In the genomic region with DNA sequence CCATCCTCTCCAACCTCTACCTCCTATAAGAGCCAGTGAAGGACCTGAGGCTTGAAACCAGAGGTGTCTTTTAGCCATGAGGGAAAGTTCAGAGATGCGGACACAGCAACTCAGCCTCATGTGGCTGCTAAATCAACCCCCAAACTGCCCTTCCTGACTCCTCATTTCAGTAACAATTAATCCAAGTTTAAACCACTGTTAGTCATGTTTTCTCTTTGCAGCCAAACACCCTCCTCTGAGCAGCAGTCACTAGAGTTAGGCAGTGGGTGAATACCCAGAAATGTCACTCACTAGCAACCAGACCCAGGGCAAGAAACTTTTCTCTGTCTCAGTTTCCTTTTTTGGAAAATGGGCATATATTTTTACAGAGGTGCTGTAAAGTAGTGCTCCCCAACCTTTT, we compare ENCODE assay signal across 17 cellular contexts.
DNase-seq lines count a peak whose midpoint lies in the region; ATAC-seq and TF ChIP-seq lines count a peak whose summit lies in the region.
"Had no signal": no experiment of that assay in that cellular context is flagged by ENCODE, and none has a peak within 500 bp of the region (broad histone marks: within the 10 kb centered on the region; RNA-seq: fewer than 3 reads in every experiment).

No MANE protein-coding gene starts in this region.

- H3K36me3 Mint-ChIP-seq in activated T-helper 1 cell treated with anti-CD3 and anti-CD28 coated beads, Interleukin-12 subunit alpha, Interleukin-12 subunit beta, Interleukin-2, Interleukin-4 antibody, amounts not matched to agents 30 ng/mL and 10 ng/mL and 1 ng/mL, durations not matched to agents 14 hours and 24 hours and 36 hours (ENCODE audit: low read depth), result no peaks in the 10 kb centered on the region
- H3K36me3 Mint-ChIP-seq: immature natural killer cell, naive B cell had no signal

- no peaks in the 10 kb centered on the region for H3K36me3 ChIP-seq in WERI-Rb-1
- H3K36me3 ChIP-seq: heart left ventricle, SJSA1 had no signal

- H3K27me3 ChIP-seq in WERI-Rb-1 (ENCODE audit: insufficient read depth, low read depth, severe bottlenecking), result no peaks in the 10 kb centered on the region
- H3K27me3 ChIP-seq: SJSA1 had no signal

- peaks cover 21% of the 10 kb centered on the region for H3K4me1 Mint-ChIP-seq in activated T-helper 1 cell treated with anti-CD3 and anti-CD28 coated beads, Interleukin-12 subunit alpha, Interleukin-12 subunit beta, Interleukin-2, Interleukin-4 antibody, amounts not matched to agents 30 ng/mL and 10 ng/mL and 1 ng/mL, durations not matched to agents 14 hours and 24 hours and 36 hours (ENCODE audit: low read depth)
- H3K4me1 Mint-ChIP-seq: immature natural killer cell had no signal

- no peak overlapping the region for H3K4me3 Mint-ChIP-seq in activated T-helper 1 cell treated with anti-CD3 and anti-CD28 coated beads, Interleukin-12 subunit alpha, Interleukin-12 subunit beta, Interleukin-2, Interleukin-4 antibody, amounts not matched to agents 30 ng/mL and 10 ng/mL and 1 ng/mL, durations not matched to agents 14 hours and 24 hours and 36 hours
- H3K4me3 Mint-ChIP-seq: immature natural killer cell, naive B cell had no signal

- intact Hi-C loops in activated T-helper 1 cell treated with anti-CD3 and anti-CD28 coated beads, Interleukin-12 subunit alpha, Interleukin-12 subunit beta, Interleukin-2, Interleukin-4 antibody, amounts not matched to agents 30 ng/mL and 10 ng/mL and 1 ng/mL, durations not matched to agents 14 hours and 24 hours and 36 hours (cut with micrococcal nuclease), result loop anchor here (1.0 to 2.0 kb wide), 3 partner anchors 21 to 83 kb away; no protein-coding TSS in a partner anchor

- DNase-seq in EH (ENCODE audit: low read depth) (peak; percentile 35), kidney glomerular epithelial cell (lab: John Stamatoyannopoulos, UW) (peak; percentile 10), inferior parietal cortex (ENCODE audit: extremely low spot score) (no peak), WERI-Rb-1 (no peak)
- DNase-seq in activated T-helper 1 cell treated with anti-CD3 and anti-CD28 coated beads, Interleukin-12 subunit alpha, Interleukin-12 subunit beta, Interleukin-2, Interleukin-4 antibody, amounts not matched to agents 30 ng/mL and 10 ng/mL and 1 ng/mL, durations not matched to agents 14 hours and 24 hours and 36 hours (ENCODE audit: low spot score), result no peak
- DNase-seq in effector CD4-positive, alpha-beta T cell, result no peak
- DNase-seq: activated CD4-positive, alpha-beta T cell treated with anti-CD3 and anti-CD28 coated beads for 1 hour; immature natural killer cell; naive B cell; NCI-H146; NCI-H82; small intestine had no signal

- H3K9me3 ChIP-seq in WERI-Rb-1 (ENCODE audit: severe bottlenecking), result no peaks in the 10 kb centered on the region
- H3K9me3 ChIP-seq: heart left ventricle, SJSA1 had no signal

- H3K4me3 ChIP-seq in WERI-Rb-1 (ENCODE audit: low read depth, low read length), result no peak overlapping the region
- H3K4me3 ChIP-seq: heart left ventricle, SJSA1 had no signal

- TF ChIP-seq CTCF in WERI-Rb-1 (IDR thresholded peaks at IDR 0.05; ENCODE audit: low read depth, low read length), result no peak

- H3K9me3 Mint-ChIP-seq in activated T-helper 1 cell treated with anti-CD3 and anti-CD28 coated beads, Interleukin-12 subunit alpha, Interleukin-12 subunit beta, Interleukin-2, Interleukin-4 antibody, amounts not matched to agents 30 ng/mL and 10 ng/mL and 1 ng/mL, durations not matched to agents 14 hours and 24 hours and 36 hours, result no peaks in the 10 kb centered on the region
- H3K9me3 Mint-ChIP-seq: immature natural killer cell, naive B cell had no signal

- H3K27ac Mint-ChIP-seq in activated T-helper 1 cell treated with anti-CD3 and anti-CD28 coated beads, Interleukin-12 subunit alpha, Interleukin-12 subunit beta, Interleukin-2, Interleukin-4 antibody, amounts not matched to agents 30 ng/mL and 10 ng/mL and 1 ng/mL, durations not matched to agents 14 hours and 24 hours and 36 hours, result peak overlapping the region; percentile 62
- H3K27ac Mint-ChIP-seq: immature natural killer cell, naive B cell had no signal

- no peaks in the 10 kb centered on the region for H3K27me3 Mint-ChIP-seq in activated T-helper 1 cell treated with anti-CD3 and anti-CD28 coated beads, Interleukin-12 subunit alpha, Interleukin-12 subunit beta, Interleukin-2, Interleukin-4 antibody, amounts not matched to agents 30 ng/mL and 10 ng/mL and 1 ng/mL, durations not matched to agents 14 hours and 24 hours and 36 hours (ENCODE audit: insufficient read depth)
- H3K27me3 Mint-ChIP-seq: naive B cell had no signal

- peak; percentile 67 for ATAC-seq in GM19463 (IDR thresholded peaks at IDR 0.05; ENCODE audit: unreplicated experiment)
- ATAC-seq: PC-3 had no signal

- no peak overlapping the region for H3K27ac ChIP-seq in WERI-Rb-1
- H3K27ac ChIP-seq: heart left ventricle, parathyroid adenoma, SJSA1 had no signal

Comparison
In these comparisons a context has a peak if more than half of its experiments do, and no peak if none do; other contexts are left out.
1. DNase-seq: peak in EH (single experiment) and kidney glomerular epithelial cell (single experiment); none in activated T-helper 1 cell treated with anti-CD3 and anti-CD28 coated beads, Interleukin-12 subunit alpha, Interleukin-12 subunit beta, Interleukin-2, Interleukin-4 antibody, amounts not matched to agents 30 ng/mL and 10 ng/mL and 1 ng/mL, durations not matched to agents 14 hours and 24 hours and 36 hours (single experiment), effector CD4-positive, alpha-beta T cell (single experiment), inferior parietal cortex (single experiment) and WERI-Rb-1 (single experiment).